ENCODE assay signal across 15 cellular contexts in the genomic region with DNA sequence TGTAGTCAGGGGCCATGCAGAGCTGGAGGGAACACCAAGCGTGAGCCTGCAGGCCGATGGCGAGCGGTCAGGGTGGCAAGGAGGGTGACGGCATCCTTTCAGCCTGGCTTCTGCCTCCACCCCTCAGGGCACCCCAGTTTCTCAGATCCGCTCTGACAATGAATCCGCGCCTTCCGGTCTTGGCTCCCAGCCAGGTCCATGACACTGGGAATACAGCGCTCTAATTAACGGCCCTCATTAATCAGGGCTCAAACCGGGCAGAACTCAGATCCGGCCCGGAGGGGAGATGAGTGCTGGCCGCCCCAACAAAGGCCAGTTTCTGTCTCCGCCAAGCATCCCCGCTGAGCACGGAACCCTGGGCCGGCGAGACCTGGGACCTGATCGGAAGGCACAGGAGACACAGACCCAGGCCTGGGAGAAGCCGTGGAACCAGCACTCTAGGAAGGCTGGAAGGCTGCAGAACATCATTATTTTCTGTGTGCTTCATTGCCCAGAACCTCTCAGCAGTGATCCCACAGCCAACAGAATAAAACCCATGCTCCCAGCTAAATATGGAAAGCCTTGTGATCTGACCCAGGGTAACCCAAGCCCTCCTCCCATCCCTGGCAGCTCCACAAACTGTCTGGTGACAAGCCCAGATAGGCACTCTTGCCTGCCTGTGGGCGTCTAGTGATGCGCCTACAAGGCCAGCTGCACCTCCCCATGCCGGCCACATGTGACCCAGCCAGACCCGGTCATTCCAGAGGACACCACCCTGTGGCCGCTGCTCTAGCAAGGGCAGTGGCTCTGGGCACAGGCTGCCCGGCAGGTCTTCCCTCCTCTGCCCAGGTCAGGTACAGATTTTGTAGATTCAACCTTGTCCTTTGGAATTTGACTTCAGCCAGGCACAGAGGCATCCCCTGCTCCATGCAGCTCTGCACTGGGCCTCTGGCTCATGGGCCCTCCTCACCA.
DNase-seq lines count a peak whose midpoint lies in the region; ATAC-seq and TF ChIP-seq lines count a peak whose summit lies in the region.
"Had no signal": no experiment of that assay in that cellular context is flagged by ENCODE, and none has a peak within 500 bp of the region (broad histone marks: within the 10 kb centered on the region; RNA-seq: fewer than 3 reads in every experiment).

No MANE protein-coding gene starts in this region.

- intact Hi-C loops in colonic mucosa (cut with DNase I) (no loop called here), gastrocnemius medialis (cut with DNase I; ENCODE audit: low total_unique reads) (loop anchor here (1.0 to 5.0 kb wide), 3 partner anchors 77 to 156 kb away; no protein-coding TSS in a partner anchor)

- no peaks in the 10 kb centered on the region for H3K4me1 ChIP-seq in colonic mucosa
- H3K4me1 ChIP-seq in gastrocnemius medialis = peaks cover 12 to 16% of the 10 kb centered on the region in 2 donors
- H3K4me1 ChIP-seq: Caco-2 had no signal

- H3K27me3 ChIP-seq in colonic mucosa = no peaks in the 10 kb centered on the region
- H3K27me3 ChIP-seq in gastrocnemius medialis = no peaks in the 10 kb centered on the region
- no peaks in the 10 kb centered on the region for H3K27me3 ChIP-seq in WERI-Rb-1 (ENCODE audit: insufficient read depth, low read depth, severe bottlenecking)
- H3K27me3 ChIP-seq: stomach had no signal

- ATAC-seq in gastrocnemius medialis = peak; percentile 99 to 100
- ATAC-seq in HG03097 (IDR thresholded peaks at IDR 0.05; ENCODE audit: low FRiP score, unreplicated experiment) = no peak
- no peak for ATAC-seq in WTC11
- ATAC-seq: activated CD4-positive, CD25-positive, alpha-beta regulatory T cell treated with anti-CD3 and anti-CD28 coated beads, Interleukin-2, amount 50 U/mL, for 24 hours; activated T-cell treated with anti-CD3 and anti-CD28 coated beads, Interleukin-2, amount 50 U/mL, for 4 hours had no signal

- H3K9ac ChIP-seq in colonic mucosa (ENCODE audit: low read depth in 2 of 2, low read length in 2 of 2) = peak overlapping the region in 1 of 2 donors; percentile 24

- H3K27ac ChIP-seq in colonic mucosa (no peak overlapping the region), gastrocnemius medialis (peak overlapping the region; percentile 82 to 94 (median 87)), WERI-Rb-1 (no peak overlapping the region)
- H3K27ac ChIP-seq: epithelial cell of prostate had no signal

- TF ChIP-seq CTCF in colonic mucosa (IDR thresholded peaks at IDR 0.05) = no peak
- peak; percentile 35 to 66 (median 59) for TF ChIP-seq CTCF in gastrocnemius medialis (IDR thresholded peaks at IDR 0.05 in 4 of 5, conservative IDR thresholded peaks at IDR 0.05 in 1 of 5)
- no peak for TF ChIP-seq CTCF in WERI-Rb-1 (IDR thresholded peaks at IDR 0.05; ENCODE audit: low read depth, low read length)
- TF ChIP-seq CTCF in WTC11 (IDR thresholded peaks at IDR 0.05) = no peak

- TF ChIP-seq POLR2A in gastrocnemius medialis (IDR thresholded peaks at IDR 0.05) = peak; percentile 35 to 55

- no peaks in the 10 kb centered on the region; the same call in 1 of the 2 replicates for H3K27me3 Mint-ChIP-seq in WTC11 (ENCODE audit: low read depth)

- H3K27ac Mint-ChIP-seq in WTC11 = no peak overlapping the region

- peaks cover 27% of the 10 kb centered on the region for H3K4me1 Mint-ChIP-seq in WTC11

- in situ Hi-C loops in gastrocnemius medialis (cut with MboI; ENCODE audit: low sequenced_read_pairs in 4 of 4) = no loop called here

- POLR2A ChIA-PET in WTC11 (lab: Charles Lee) = interaction anchor here (0.7 kb wide), 1 partner anchor 472 kb away, joined by 7 read pairs; no protein-coding TSS in a partner anchor

- H3K4me3 Mint-ChIP-seq in WTC11 = no peak overlapping the region
- H3K4me3 Mint-ChIP-seq: activated T-cell treated with anti-CD3 and anti-CD28 coated beads, Interleukin-2, amount 50 U/mL, for 4 hours had no signal

- CTCF ChIA-PET in WTC11 (lab: Charles Lee) = no interaction called here

- H3K4me3 ChIP-seq in colonic mucosa = no peak overlapping the region
- H3K4me3 ChIP-seq in gastrocnemius medialis = peak overlapping the region in 3 of 4 donors; percentile 9 to 38 (median 13)
- H3K4me3 ChIP-seq in WERI-Rb-1 (ENCODE audit: low read depth, low read length) = no peak overlapping the region
- H3K4me3 ChIP-seq: stomach had no signal

- no peaks in the 10 kb centered on the region for H3K9me3 ChIP-seq in colonic mucosa
- no peaks in the 10 kb centered on the region for H3K9me3 ChIP-seq in gastrocnemius medialis
- H3K9me3 ChIP-seq in WERI-Rb-1 (ENCODE audit: severe bottlenecking) = peaks cover 2% of the 10 kb centered on the region
- H3K9me3 ChIP-seq: Caco-2, stomach had no signal

- no peaks in the 10 kb centered on the region for H3K9me3 Mint-ChIP-seq in WTC11
- H3K9me3 Mint-ChIP-seq: activated T-cell treated with anti-CD3 and anti-CD28 coated beads, Interleukin-2, amount 50 U/mL, for 4 hours had no signal

- no peaks in the 10 kb centered on the region for H3K36me3 Mint-ChIP-seq in WTC11

- H3K36me3 ChIP-seq in colonic mucosa = no peaks in the 10 kb centered on the region
- H3K36me3 ChIP-seq in gastrocnemius medialis = no peaks in the 10 kb centered on the region
- no peaks in the 10 kb centered on the region for H3K36me3 ChIP-seq in WERI-Rb-1
- H3K36me3 ChIP-seq: stomach had no signal

- peak; percentile 77 for DNase-seq in NCI-H146 (lab: John Stamatoyannopoulos, UW)
- DNase-seq in colonic mucosa = peak; percentile 28
- DNase-seq in left kidney (ENCODE audit: low read depth, low spot score) = peak; percentile 77
- peak; percentile 89 to 95 for DNase-seq in gastrocnemius medialis
- DNase-seq in WERI-Rb-1 = no peak
- DNase-seq in DMS 273 treated with DMSO at 0.1 percent for 48 hours (lab: John Stamatoyannopoulos, UW) = no peak
- DNase-seq in WTC11 (ENCODE audit: low spot score) = no peak
- DNase-seq: activated T-cell treated with anti-CD3 and anti-CD28 coated beads, Interleukin-2, amount 50 U/mL, for 4 hours; Caco-2; IMR-90; NCI-H226; stomach had no signal

TF ChIP-seq in WTC11, 78 proteins besides CTCF, POLR2A, EP300 and RAD21 (continues in another document):
- no peak for TF ChIP-seq ZNF219 (CRISPR knock-in tag; IDR thresholded peaks at IDR 0.05; ENCODE audit: borderline replicate concordance)
- TF ChIP-seq EMX1 (CRISPR knock-in tag; IDR thresholded peaks at IDR 0.05) = no peak
- TF ChIP-seq TP53 (CRISPR knock-in tag; IDR thresholded peaks at IDR 0.05) = no peak
- no peak for TF ChIP-seq TEAD4 (CRISPR knock-in tag; IDR thresholded peaks at IDR 0.05)
- TF ChIP-seq, protein P1, sequence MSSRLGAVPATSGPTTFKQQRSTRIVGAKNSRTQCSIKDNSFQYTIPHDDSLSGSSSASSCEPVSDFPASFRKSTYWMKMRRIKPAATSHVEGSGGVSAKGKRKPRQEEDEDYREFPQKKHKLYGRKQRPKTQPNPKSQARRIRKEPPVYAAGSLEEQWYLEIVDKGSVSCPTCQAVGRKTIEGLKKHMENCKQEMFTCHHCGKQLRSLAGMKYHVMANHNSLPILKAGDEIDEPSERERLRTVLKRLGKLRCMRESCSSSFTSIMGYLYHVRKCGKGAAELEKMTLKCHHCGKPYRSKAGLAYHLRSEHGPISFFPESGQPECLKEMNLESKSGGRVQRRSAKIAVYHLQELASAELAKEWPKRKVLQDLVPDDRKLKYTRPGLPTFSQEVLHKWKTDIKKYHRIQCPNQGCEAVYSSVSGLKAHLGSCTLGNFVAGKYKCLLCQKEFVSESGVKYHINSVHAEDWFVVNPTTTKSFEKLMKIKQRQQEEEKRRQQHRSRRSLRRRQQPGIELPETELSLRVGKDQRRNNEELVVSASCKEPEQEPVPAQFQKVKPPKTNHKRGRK (CRISPR knock-in tag; IDR thresholded peaks at IDR 0.05; ENCODE audit: borderline replicate concordance) = no peak
- TF ChIP-seq, protein P2, sequence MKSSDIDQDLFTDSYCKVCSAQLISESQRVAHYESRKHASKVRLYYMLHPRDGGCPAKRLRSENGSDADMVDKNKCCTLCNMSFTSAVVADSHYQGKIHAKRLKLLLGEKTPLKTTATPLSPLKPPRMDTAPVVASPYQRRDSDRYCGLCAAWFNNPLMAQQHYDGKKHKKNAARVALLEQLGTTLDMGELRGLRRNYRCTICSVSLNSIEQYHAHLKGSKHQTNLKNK (CRISPR knock-in tag; IDR thresholded peaks at IDR 0.05) = no peak
- TF ChIP-seq, protein P3, sequence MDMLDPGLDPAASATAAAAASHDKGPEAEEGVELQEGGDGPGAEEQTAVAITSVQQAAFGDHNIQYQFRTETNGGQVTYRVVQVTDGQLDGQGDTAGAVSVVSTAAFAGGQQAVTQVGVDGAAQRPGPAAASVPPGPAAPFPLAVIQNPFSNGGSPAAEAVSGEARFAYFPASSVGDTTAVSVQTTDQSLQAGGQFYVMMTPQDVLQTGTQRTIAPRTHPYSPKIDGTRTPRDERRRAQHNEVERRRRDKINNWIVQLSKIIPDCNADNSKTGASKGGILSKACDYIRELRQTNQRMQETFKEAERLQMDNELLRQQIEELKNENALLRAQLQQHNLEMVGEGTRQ (CRISPR knock-in tag; IDR thresholded peaks at IDR 0.05) = no peak
- TF ChIP-seq SMAD3 (CRISPR knock-in tag; IDR thresholded peaks at IDR 0.05; ENCODE audit: borderline replicate concordance) = no peak

Comparison
In these comparisons a context has a peak if more than half of its experiments do, and no peak if none do; other contexts are left out.
1. DNase-seq: peak in NCI-H146 (single experiment), colonic mucosa (single experiment), left kidney (single experiment) and gastrocnemius medialis (2 of 2); none in WERI-Rb-1 (single experiment), DMS 273 treated with DMSO at 0.1 percent for 48 hours (single experiment) and WTC11 (single experiment).
2. H3K27ac ChIP-seq: peak in gastrocnemius medialis (4 of 4); none in colonic mucosa (single experiment) and WERI-Rb-1 (single experiment).
3. H3K4me3 ChIP-seq: peak in gastrocnemius medialis (3 of 4); none in colonic mucosa (single experiment) and WERI-Rb-1 (single experiment).
4. CTCF ChIP-seq: peak in gastrocnemius medialis (5 of 5); none in colonic mucosa (single experiment), WERI-Rb-1 (single experiment) and WTC11 (single experiment).
5. ATAC-seq: peak in gastrocnemius medialis (2 of 2); none in HG03097 (single experiment) and WTC11 (single experiment).